Comparison of ENCODE assay signal across 9 cellular contexts in genomic region chr11:118916842-118917388, GRCh38. TPM values are rescaled to one million over a fixed set of nuclear protein-coding genes. Genes with fewer than 3 reads are reported as not detected.
A peak's percentile ranks its signal among the peaks of the same experiment; 100 is the strongest.
DNase-seq lines count a peak whose midpoint lies in the region; ATAC-seq, FAIRE-seq and TF ChIP-seq lines count a peak whose summit lies in the region.
"Had no signal": no experiment of that assay in that cellular context is flagged by ENCODE, and none has a peak within 500 bp of the region (broad histone marks: within the 10 kb centered on the region; RNA-seq: fewer than 3 reads in every experiment).

No MANE protein-coding gene starts in this region.

- CTCF ChIA-PET in K562 (lab: Yijun Ruan, JAX; ENCODE audit: low intra/inter-chr PET ratio): no interaction called here

- no peak for FAIRE-seq in K562 (lab: Jason Lieb, UNC)

- peaks cover 14% of the 10 kb centered on the region for H3K36me3 Mint-ChIP-seq in activated CD4-positive, alpha-beta T cell treated with anti-CD3 and anti-CD28 coated beads, Interleukin-2, amount 10 ng/mL, durations not matched to agents 24 days and 14 days (ENCODE audit: low read depth)

- BruUV-seq in K562 (replicated peaks; lab: Mats Ljungman, UMichigan): no TSS peak

- H3K4me3 Mint-ChIP-seq in activated CD4-positive, alpha-beta T cell treated with anti-CD3 and anti-CD28 coated beads, Interleukin-2, amount 10 ng/mL, durations not matched to agents 24 days and 14 days: peak overlapping the region; percentile 90

- in situ Hi-C loops in K562 (cut with MboI): no loop called here
- in situ Hi-C loops in transverse colon (cut with MboI; ENCODE audit: low pct_ligation_motif_present in 1 of 4, low pct_unique_long_range_greater_than_20kb in 1 of 4, low sequenced_read_pairs in 3 of 4): no loop called here

- no peak for TF ChIP-seq CTCF in K562 (IDR thresholded peaks at IDR 0.05 in 2 of 3, conservative IDR thresholded peaks at IDR 0.05 in 1 of 3; ENCODE audit: insufficient read depth in 2 of 3, low read depth in 1 of 3, low read length in 3 of 3)
- TF ChIP-seq CTCF in left lung (IDR thresholded peaks at IDR 0.05): no peak
- TF ChIP-seq CTCF in transverse colon (IDR thresholded peaks at IDR 0.05): no peak

- peaks cover 31% of the 10 kb centered on the region; the same call in 2 of the 3 replicates for H3K79me2 ChIP-seq in K562 (ENCODE audit: control insufficient read depth, insufficient read depth, low read length)

- DNase-seq in activated CD4-positive, alpha-beta T cell treated with anti-CD3 and anti-CD28 coated beads, Interleukin-2, amount 10 ng/mL, durations not matched to agents 24 days and 14 days: no peak
- DNase-seq in activated CD4-positive, alpha-beta T cell treated with anti-CD3 and anti-CD28 coated beads, Interleukin-2, amount 50 U/mL, for 1 hour: no peak
- DNase-seq in K562 (ENCODE audit: extremely low read depth in 1 of 4, low spot score in 3 of 4) (peak in 1 of 4 experiments; percentile 56), left lung (peak in 1 of 2 donors; percentile 62), transverse colon (peak; percentile 55), foreskin melanocyte (no peak)
- no peak for DNase-seq in effector CD8-positive, alpha-beta T cell (lab: John Stamatoyannopoulos, UW)
- DNase-seq in stimulated activated naive CD4-positive, alpha-beta T cell treated with Interleukin-2 at 50 U/mL for 16 hours (lab: John Stamatoyannopoulos, UW): no peak

- ATAC-seq in K562: no peak
- ATAC-seq in left lung: no peak

- H3K27ac ChIP-seq in K562 (ENCODE audit: extremely low read depth, low read depth, low read length) (peak overlapping the region; percentile 38; the same call in 1 of the 3 replicates), left lung (peak overlapping the region; percentile 82 to 89), transverse colon (peak overlapping the region; percentile 98 to 100 (median 100))

- peaks cover 5% of the 10 kb centered on the region for H3K9me1 ChIP-seq in K562 (ENCODE audit: control insufficient read depth, insufficient read depth, low read length)

- peak overlapping the region; percentile 25 to 83; a peak in 3 of 4 replicates for H3K9ac ChIP-seq in K562 (ENCODE audit: insufficient read depth in 1 of 2, low read depth in 2 of 2, low read length in 2 of 2)

- peak overlapping the region; percentile 97 for H3K27ac Mint-ChIP-seq in activated CD4-positive, alpha-beta T cell treated with anti-CD3 and anti-CD28 coated beads, Interleukin-2, amount 10 ng/mL, durations not matched to agents 24 days and 14 days

- intact Hi-C loops in activated CD4-positive, alpha-beta T cell treated with anti-CD3 and anti-CD28 coated beads, Interleukin-2, amount 10 ng/mL, durations not matched to agents 24 days and 14 days (cut with micrococcal nuclease): loop anchor here (1.0 kb wide), 1 partner anchor 11 kb away; no protein-coding TSS in a partner anchor
- intact Hi-C loops in K562 (cut with micrococcal nuclease) (no loop called here), left lung (cut with DNase I) (no loop called here), transverse colon (cut with DNase I; ENCODE audit: low total_unique reads) (no loop called here)

- H3K27me3 ChIP-seq in K562 (ENCODE audit: control insufficient read depth in 2 of 2, insufficient read depth in 2 of 2, low read length in 2 of 2): no peaks in the 10 kb centered on the region; a peak in 1 of 5 replicates
- no peaks in the 10 kb centered on the region for H3K27me3 ChIP-seq in left lung
- H3K27me3 ChIP-seq in transverse colon: no peaks in the 10 kb centered on the region

- POLR2A ChIA-PET in K562 (lab: Yijun Ruan, JAX): interaction anchor here (0.5 to 2.3 kb wide), 4 partner anchors 9 to 145 kb away, joined by 3 to 6 read pairs (median 4); partner anchors contain the start of gene BCL9L

- no peak for TF ChIP-seq RAD21 in K562 (CRISPR knock-in tag; conservative IDR thresholded peaks at IDR 0.05 in 1 of 2, IDR thresholded peaks at IDR 0.05 in 1 of 2)

- H3K4me1 ChIP-seq in K562 (replicated peaks in 1 of 2; ENCODE audit: control insufficient read depth in 2 of 2, insufficient read depth in 2 of 2, low read length in 2 of 2) (peaks cover 73 to 84% of the 10 kb centered on the region in 2 experiments), left lung (peaks cover 96 to 98% of the 10 kb centered on the region in 2 donors), transverse colon (peaks cover 95 to 100% (median 99%) of the 10 kb centered on the region in 4 donors)

- H3K27me3 Mint-ChIP-seq in activated CD4-positive, alpha-beta T cell treated with anti-CD3 and anti-CD28 coated beads, Interleukin-2, amount 10 ng/mL, durations not matched to agents 24 days and 14 days: no peaks in the 10 kb centered on the region

- H3K4me3 ChIP-seq in K562 (no peak overlapping the region), left lung (peak overlapping the region in 1 of 2 donors; percentile 4), transverse colon (peak overlapping the region in 1 of 4 donors; percentile 33)

- no peaks in the 10 kb centered on the region for H3K9me3 ChIP-seq in K562 (replicated peaks; ENCODE audit: control insufficient read depth, insufficient read depth, low read depth, low read length)
- H3K9me3 ChIP-seq in left lung: no peaks in the 10 kb centered on the region
- no peaks in the 10 kb centered on the region for H3K9me3 ChIP-seq in transverse colon

- H3K9me3 Mint-ChIP-seq in activated CD4-positive, alpha-beta T cell treated with anti-CD3 and anti-CD28 coated beads, Interleukin-2, amount 10 ng/mL, durations not matched to agents 24 days and 14 days: no peaks in the 10 kb centered on the region

- no peak overlapping the region for H3K4me2 ChIP-seq in K562 (ENCODE audit: insufficient read depth, low read length)

- TF ChIP-seq POLR2A in K562 (conservative IDR thresholded peaks at IDR 0.05): no peak
- no peak for TF ChIP-seq POLR2A in transverse colon (IDR thresholded peaks at IDR 0.05)

- peaks cover 87% of the 10 kb centered on the region for H3K4me1 Mint-ChIP-seq in activated CD4-positive, alpha-beta T cell treated with anti-CD3 and anti-CD28 coated beads, Interleukin-2, amount 10 ng/mL, durations not matched to agents 24 days and 14 days

- H3K36me3 ChIP-seq in K562 (ENCODE audit: control insufficient read depth, insufficient read depth, low read length) (no peaks in the 10 kb centered on the region), left lung (no peaks in the 10 kb centered on the region), transverse colon (no peaks in the 10 kb centered on the region)

- WGBS in K562 (ENCODE audit: insufficient coverage, low coverage, missing lambda C conversion rate): 38% methylated on average over 8 of the region's 8 CpGs
- 42 to 60% methylated on average over 1 to 8 of the region's 8 CpGs for WGBS in transverse colon (ENCODE audit: low coverage in 1 of 2), 2 donors

- no peaks in the 10 kb centered on the region for H4K20me1 ChIP-seq in K562 (replicated peaks; ENCODE audit: control insufficient read depth, insufficient read depth, low read length)

- TF ChIP-seq EP300 in K562 (IDR thresholded peaks at IDR 0.05; ENCODE audit: low read length): no peak
- no peak for TF ChIP-seq EP300 in transverse colon (IDR thresholded peaks at IDR 0.05; ENCODE audit: low read depth)

- H2AFZ ChIP-seq in K562 (ENCODE audit: low read depth, low read length): no peak overlapping the region

RNA-seq across cellular contexts. Expression of gene BCL9L, which starts 8.8 kb away (rescaled TPM):
- total RNA-seq in activated CD4-positive, alpha-beta T cell treated with anti-CD3 and anti-CD28 coated beads, Interleukin-2, amount 10 ng/mL, durations not matched to agents 24 days and 14 days: 25.1 and 28.5 TPM in 2 replicates
- 10.2 and 17.0 TPM in 2 replicates for total RNA-seq in K562 (2011; cell fraction: chromatin; rRNA removed; ENCODE audit: low replicate concordance)
- 8.0 and 8.2 TPM in 2 replicates for total RNA-seq in K562 (2011; cell fraction: nucleolus; rRNA removed)
- 8.4 and 9.2 TPM in 2 replicates for total RNA-seq in K562 (2011; cell fraction: nucleoplasm; rRNA removed)
- 2.6 and 3.3 TPM in 2 replicates for total RNA-seq in K562 (2014; rRNA removed)
- total RNA-seq in K562 (2014; rRNA removed; fragmentation: Illumina TruSeq; extraction: Trizol): 0.38 and 0.76 TPM in 2 replicates
- 2.2 and 2.5 TPM in 2 replicates for total RNA-seq in K562 (2015; rRNA removed; fragmentation: Illumina TruSeq; extraction: Trizol)
- 14.6 and 17.9 TPM in 2 replicates for total RNA-seq in K562 (2021)
- polyA plus RNA-seq in K562 (2011; rRNA removed): 0.61 and 1.3 TPM in 2 replicates
- polyA plus RNA-seq in K562 (2011; cell fraction: cytosol; rRNA removed): 0.52 and 2.5 TPM in 2 replicates
- polyA plus RNA-seq in K562 (2011; cell fraction: nucleus; rRNA removed): 6.3 and 14.0 TPM in 2 replicates
- polyA plus RNA-seq in K562 (2012): 9.7 and 9.9 TPM in 2 replicates
- polyA plus RNA-seq in K562 (2014; fragmentation: Illumina TruSeq; extraction: Trizol): 7.6 and 10.1 TPM in 2 replicates
- polyA plus RNA-seq in K562 (2014; fragmentation: Nextera tagmentation; extraction: Ambion mirVana): under 1 TPM; 0.01 to 0.03 TPM
- 4.8 and 5.3 TPM in 2 replicates for polyA plus RNA-seq in K562 (2014; rRNA removed)
- 0.33 and 0.60 TPM in 2 replicates for polyA minus RNA-seq in K562 (2011; rRNA and poly(A)+ RNA removed)
- 4.6 and 5.6 TPM in 2 replicates for polyA minus RNA-seq in K562 (2011; cell fraction: cytosol; rRNA and poly(A)+ RNA removed)
- polyA minus RNA-seq in K562 (2011; cell fraction: nucleus; rRNA and poly(A)+ RNA removed): 3.8 and 4.8 TPM in 2 replicates
- 10 to 100 TPM; 79.4 to 88.9 TPM for total RNA-seq in left lung
- 10 to 100 TPM; 15.9 to 23.9 (median 18.5) TPM for total RNA-seq in transverse colon

RNA-seq across cellular contexts. Expression of gene CXCR5, which starts 33.2 kb away (rescaled TPM):
- 6.1 and 6.4 TPM in 2 replicates for total RNA-seq in activated CD4-positive, alpha-beta T cell treated with anti-CD3 and anti-CD28 coated beads, Interleukin-2, amount 10 ng/mL, durations not matched to agents 24 days and 14 days
- total RNA-seq in K562 (2011; cell fraction: chromatin; rRNA removed; ENCODE audit: low replicate concordance): not detected in 2 replicates
- not detected in 2 replicates for total RNA-seq in K562 (2011; cell fraction: nucleolus; rRNA removed)
- total RNA-seq in K562 (2011; cell fraction: nucleoplasm; rRNA removed): not detected in 2 replicates
- total RNA-seq in K562 (2014; rRNA removed): not detected in 2 replicates
- total RNA-seq in K562 (2014; rRNA removed; fragmentation: Illumina TruSeq; extraction: Trizol): not detected in 2 replicates
- total RNA-seq in K562 (2015; rRNA removed; fragmentation: Illumina TruSeq; extraction: Trizol): not detected in 2 replicates
- total RNA-seq in K562 (2021): 0.04 TPM in 1 of 2 replicates, not detected in the other
- not detected in 2 replicates for polyA plus RNA-seq in K562 (2011; rRNA removed)
- 0.03 TPM in 1 of 2 replicates, not detected in the other for polyA plus RNA-seq in K562 (2011; cell fraction: cytosol; rRNA removed)
- not detected in 2 replicates for polyA plus RNA-seq in K562 (2011; cell fraction: nucleus; rRNA removed)
- polyA plus RNA-seq in K562 (2012): not detected in 2 replicates
- not detected in 2 replicates for polyA plus RNA-seq in K562 (2014; fragmentation: Illumina TruSeq; extraction: Trizol)
- under 1 TPM; 0.03 to 0.06 TPM for polyA plus RNA-seq in K562 (2014; fragmentation: Nextera tagmentation; extraction: Ambion mirVana)
- polyA plus RNA-seq in K562 (2014; rRNA removed): not detected in 2 replicates
- not detected in 2 replicates for polyA minus RNA-seq in K562 (2011; rRNA and poly(A)+ RNA removed)
- polyA minus RNA-seq in K562 (2011; cell fraction: cytosol; rRNA and poly(A)+ RNA removed): not detected in 2 replicates
- polyA minus RNA-seq in K562 (2011; cell fraction: nucleus; rRNA and poly(A)+ RNA removed): not detected in 2 replicates
- total RNA-seq in left lung: under 1 TPM in 1 of 2 donors, not detected in 1; 0.10 TPM
- 1 to 10 TPM in 2 of 4 donors, not detected in 2; 2.5 to 4.1 TPM for total RNA-seq in transverse colon

RNA-seq across cellular contexts. Expression of gene UPK2, which starts 39.2 kb away (rescaled TPM):
- total RNA-seq in activated CD4-positive, alpha-beta T cell treated with anti-CD3 and anti-CD28 coated beads, Interleukin-2, amount 10 ng/mL, durations not matched to agents 24 days and 14 days: not detected in 2 replicates
- total RNA-seq in K562 (2011; cell fraction: chromatin; rRNA removed; ENCODE audit: low replicate concordance): not detected in 2 replicates
- total RNA-seq in K562 (2011; cell fraction: nucleolus; rRNA removed): not detected in 2 replicates
- total RNA-seq in K562 (2011; cell fraction: nucleoplasm; rRNA removed): not detected in 2 replicates
- total RNA-seq in K562 (2014; rRNA removed): not detected in 2 replicates
- not detected in 2 replicates for total RNA-seq in K562 (2014; rRNA removed; fragmentation: Illumina TruSeq; extraction: Trizol)
- not detected in 2 replicates for total RNA-seq in K562 (2015; rRNA removed; fragmentation: Illumina TruSeq; extraction: Trizol)
- total RNA-seq in K562 (2021): not detected in 2 replicates
- polyA plus RNA-seq in K562 (2011; rRNA removed): not detected in 2 replicates
- polyA plus RNA-seq in K562 (2011; cell fraction: cytosol; rRNA removed): not detected in 2 replicates
- not detected in 2 replicates for polyA plus RNA-seq in K562 (2011; cell fraction: nucleus; rRNA removed)
- not detected in 2 replicates for polyA plus RNA-seq in K562 (2012)
- polyA plus RNA-seq in K562 (2014; fragmentation: Illumina TruSeq; extraction: Trizol): not detected in 2 replicates
- not detected for polyA plus RNA-seq in K562 (2014; fragmentation: Nextera tagmentation; extraction: Ambion mirVana)
- polyA plus RNA-seq in K562 (2014; rRNA removed): not detected in 2 replicates
- not detected in 2 replicates for polyA minus RNA-seq in K562 (2011; rRNA and poly(A)+ RNA removed)
- polyA minus RNA-seq in K562 (2011; cell fraction: cytosol; rRNA and poly(A)+ RNA removed): not detected in 2 replicates
- not detected in 2 replicates for polyA minus RNA-seq in K562 (2011; cell fraction: nucleus; rRNA and poly(A)+ RNA removed)
- not detected for total RNA-seq in left lung
- not detected for total RNA-seq in transverse colon
- total RNA-seq: activated CD8-positive, alpha-beta memory T cell treated with anti-CD3 and anti-CD28 coated beads for 36 hours had no signal

RNA-seq across cellular contexts. Expression of gene FOXR1, which starts 54.6 kb away (rescaled TPM):
- total RNA-seq in activated CD4-positive, alpha-beta T cell treated with anti-CD3 and anti-CD28 coated beads, Interleukin-2, amount 10 ng/mL, durations not matched to agents 24 days and 14 days: not detected in 2 replicates
- not detected in 2 replicates for total RNA-seq in K562 (2011; cell fraction: chromatin; rRNA removed; ENCODE audit: low replicate concordance)
- not detected in 2 replicates for total RNA-seq in K562 (2011; cell fraction: nucleolus; rRNA removed)
- total RNA-seq in K562 (2011; cell fraction: nucleoplasm; rRNA removed): not detected in 2 replicates
- total RNA-seq in K562 (2014; rRNA removed) (not detected in 2 replicates), K562 (2014; rRNA removed; fragmentation: Illumina TruSeq; extraction: Trizol) (not detected in 2 replicates), K562 (2015; rRNA removed; fragmentation: Illumina TruSeq; extraction: Trizol) (not detected in 2 replicates), K562 (2021) (not detected in 2 replicates), left lung (not detected), transverse colon (not detected)
- polyA plus RNA-seq in K562 (2011; rRNA removed) (not detected in 2 replicates), K562 (2014; fragmentation: Illumina TruSeq; extraction: Trizol) (not detected in 2 replicates), K562 (2014; fragmentation: Nextera tagmentation; extraction: Ambion mirVana) (not detected), K562 (2014; rRNA removed) (not detected in 2 replicates)
- polyA plus RNA-seq in K562 (2011; cell fraction: cytosol; rRNA removed): not detected in 2 replicates
- polyA plus RNA-seq in K562 (2011; cell fraction: nucleus; rRNA removed): not detected in 2 replicates
- not detected in 2 replicates for polyA plus RNA-seq in K562 (2012)
- not detected in 2 replicates for polyA minus RNA-seq in K562 (2011; rRNA and poly(A)+ RNA removed)
- polyA minus RNA-seq in K562 (2011; cell fraction: cytosol; rRNA and poly(A)+ RNA removed): not detected in 2 replicates
- polyA minus RNA-seq in K562 (2011; cell fraction: nucleus; rRNA and poly(A)+ RNA removed): not detected in 2 replicates
- total RNA-seq: activated CD8-positive, alpha-beta memory T cell treated with anti-CD3 and anti-CD28 coated beads for 36 hours had no signal

Comparison
In these comparisons a context has a peak if more than half of its experiments do, and no peak if none do; other contexts are left out.
1. H3K27ac ChIP-seq: peak in every context shown above with its lines; median percentile 100 in transverse colon; 86 in left lung; 38 in K562.